ENCODE assay signal across 14 cellular contexts in the genomic region with DNA sequence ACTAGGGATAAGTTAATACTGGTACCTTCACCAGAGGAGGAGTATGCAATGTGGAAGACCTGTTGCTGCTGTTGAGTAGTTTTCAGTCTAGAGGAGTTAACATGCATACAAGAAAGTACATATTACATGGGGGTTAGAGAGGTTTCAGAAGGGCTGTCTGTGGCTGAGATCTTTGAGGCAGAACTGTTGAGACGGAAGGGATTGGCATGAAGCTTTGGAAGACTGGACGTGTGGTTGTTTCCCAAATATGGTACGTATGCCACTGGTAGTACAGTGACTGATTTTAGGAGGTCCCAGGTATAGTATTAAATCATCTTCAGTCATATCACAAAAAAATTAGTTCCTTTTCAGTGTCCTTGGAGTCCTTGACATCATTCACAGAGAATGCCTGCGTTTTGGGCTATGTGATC. TPM values are rescaled to one million over a fixed set of nuclear protein-coding genes. Genes with fewer than 3 reads are reported as not detected.
DNase-seq lines count a peak whose midpoint lies in the region; ATAC-seq lines count a peak whose summit lies in the region.
"Had no signal": no experiment of that assay in that cellular context is flagged by ENCODE, and none has a peak within 500 bp of the region (broad histone marks: within the 10 kb centered on the region; RNA-seq: fewer than 3 reads in every experiment).

No MANE protein-coding gene starts in this region.

- intact Hi-C loops in left cardiac atrium (cut with DNase I), result no loop called here

- H3K9me3 Mint-ChIP-seq in activated naive CD8-positive, alpha-beta T cell treated with anti-CD3 and anti-CD28 coated beads for 36 hours, result peaks cover 10% of the 10 kb centered on the region
- H3K9me3 Mint-ChIP-seq: brain had no signal

- H3K27me3 Mint-ChIP-seq in activated naive CD8-positive, alpha-beta T cell treated with anti-CD3 and anti-CD28 coated beads for 36 hours, result no peaks in the 10 kb centered on the region
- H3K27me3 Mint-ChIP-seq: brain had no signal

- H3K4me3 Mint-ChIP-seq in activated naive CD8-positive, alpha-beta T cell treated with anti-CD3 and anti-CD28 coated beads for 36 hours, result no peak overlapping the region
- H3K4me3 Mint-ChIP-seq: brain had no signal

- H3K36me3 Mint-ChIP-seq in activated naive CD8-positive, alpha-beta T cell treated with anti-CD3 and anti-CD28 coated beads for 36 hours, result peaks cover 65% of the 10 kb centered on the region
- H3K36me3 Mint-ChIP-seq: brain had no signal

- H3K4me1 Mint-ChIP-seq in activated naive CD8-positive, alpha-beta T cell treated with anti-CD3 and anti-CD28 coated beads for 36 hours, result peaks cover 70% of the 10 kb centered on the region
- H3K4me1 Mint-ChIP-seq: brain had no signal

- no peak for DNase-seq in activated naive CD8-positive, alpha-beta T cell treated with anti-CD3 and anti-CD28 coated beads for 36 hours
- DNase-seq in ecto neural progenitor cell (ENCODE audit: low spot score) (no peak), left cardiac atrium (no peak), AG08396 (ENCODE audit: low spot score) (no peak)
- no peak for DNase-seq in stimulated activated CD4-positive, alpha-beta T cell treated with anti-CD3 and anti-CD28 coated beads, Interleukin-4, amount 100 ng/mL, for 4 hours
- DNase-seq: left colon, NCI-H2171 treated with DMSO at 0.1 percent for 48 hours, posterior cingulate gyrus, SHP77 treated with DMSO at 0.1 percent for 48 hours, uterus had no signal

- ATAC-seq in GM18519 (IDR thresholded peaks at IDR 0.05; ENCODE audit: low FRiP score, unreplicated experiment), result peak; percentile 49
- ATAC-seq in GM21367 (IDR thresholded peaks at IDR 0.05; ENCODE audit: unreplicated experiment), result peak; percentile 62
- ATAC-seq in HG03066 (IDR thresholded peaks at IDR 0.05; ENCODE audit: low read depth, unreplicated experiment), result peak; percentile 54
- ATAC-seq in left cardiac atrium, result no peak
- ATAC-seq: left colon had no signal

- peak overlapping the region; percentile 60 for H3K27ac Mint-ChIP-seq in activated naive CD8-positive, alpha-beta T cell treated with anti-CD3 and anti-CD28 coated beads for 36 hours
- H3K27ac Mint-ChIP-seq: brain had no signal

RNA-seq across cellular contexts. Expression of a gene that starts 17.6 kb away (rescaled TPM):
- total RNA-seq in activated naive CD8-positive, alpha-beta T cell treated with anti-CD3 and anti-CD28 coated beads for 36 hours, result 100 to 1,000 TPM; 176 to 178 TPM
- total RNA-seq in left cardiac atrium, result 1 to 10 TPM; 4.7 to 8.6 TPM

Comparison
In these comparisons a context has a peak if more than half of its experiments do, and no peak if none do; other contexts are left out.
1. ATAC-seq: peak in GM18519 (single experiment), GM21367 (single experiment) and HG03066 (single experiment); none in left cardiac atrium (0 of 2).
2. RNA of a gene that starts 17.6 kb away (total RNA-seq): 176 to 178 TPM in activated naive CD8-positive, alpha-beta T cell treated with anti-CD3 and anti-CD28 coated beads for 36 hours; 4.7 to 8.6 TPM in left cardiac atrium; every median in the first group is over 10 times any median in the second.